In the genomic region with DNA sequence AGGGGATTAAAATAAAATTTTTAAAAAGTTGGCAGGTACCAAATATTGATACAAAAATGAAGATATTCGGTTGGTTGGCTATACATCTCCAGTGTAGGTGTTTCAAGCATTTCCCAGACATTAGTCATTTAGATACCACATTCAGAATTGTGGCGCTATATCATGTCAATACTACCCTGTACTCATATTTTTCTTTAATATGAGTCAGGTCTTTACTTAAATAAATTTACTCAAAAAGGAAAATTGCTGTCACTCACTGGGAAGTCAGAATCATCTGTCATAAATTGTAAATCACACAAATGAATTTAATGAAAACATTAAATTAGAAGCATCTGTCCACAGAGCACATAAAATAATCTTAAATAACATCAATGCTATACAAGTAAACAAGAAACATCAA, we compare ENCODE assay signal across 22 cellular contexts.
A peak's percentile ranks its signal among the peaks of the same experiment; 100 is the strongest.
DNase-seq lines count a peak whose midpoint lies in the region; ATAC-seq, FAIRE-seq and TF ChIP-seq lines count a peak whose summit lies in the region.
"Had no signal": no experiment of that assay in that cellular context is flagged by ENCODE, and none has a peak within 500 bp of the region (broad histone marks: within the 10 kb centered on the region; RNA-seq: fewer than 3 reads in every experiment).

No MANE protein-coding gene starts in this region.

- H3K4me3 ChIP-seq in SJCRH30: no peak overlapping the region
- no peak overlapping the region for H3K4me3 ChIP-seq in astrocyte (ENCODE audit: insufficient read depth, low read depth, low read length)
- H3K4me3 ChIP-seq: GM12878, GM23338, hepatocyte, mucosa of descending colon, Peyer's patch, right lobe of liver had no signal

- H3K79me2 ChIP-seq in astrocyte (ENCODE audit: insufficient read depth, low read length): no peaks in the 10 kb centered on the region
- H3K79me2 ChIP-seq: hepatocyte had no signal

- TF ChIP-seq CTCF in astrocyte (IDR thresholded peaks at IDR 0.05; ENCODE audit: insufficient read depth, low read depth, low read length): no peak

- H3K27ac ChIP-seq in SJCRH30: peak overlapping the region; percentile 78; the same call in 1 of the 2 replicates
- peak overlapping the region; percentile 95 for H3K27ac ChIP-seq in astrocyte (ENCODE audit: low read depth, low read length)
- H3K27ac ChIP-seq: hepatocyte, right lobe of liver, testis had no signal

- peak overlapping the region; percentile 42 for H3K4me2 ChIP-seq in astrocyte (ENCODE audit: low read length)
- H3K4me2 ChIP-seq: GM23338, hepatocyte had no signal

- no peak overlapping the region for H3K4me3 Mint-ChIP-seq in activated naive CD4-positive, alpha-beta T cell treated with anti-CD3 and anti-CD28 coated beads, Interleukin-2, amount 10 ng/mL, durations not matched to agents 7 days and 5 days
- H3K4me3 Mint-ChIP-seq in astrocyte (ENCODE audit: unreplicated experiment): no peak overlapping the region
- H3K4me3 Mint-ChIP-seq: GM23338 had no signal

- H3K27me3 Mint-ChIP-seq in activated naive CD4-positive, alpha-beta T cell treated with anti-CD3 and anti-CD28 coated beads, Interleukin-2, amount 10 ng/mL, durations not matched to agents 7 days and 5 days: peaks cover 4% of the 10 kb centered on the region
- H3K27me3 Mint-ChIP-seq in astrocyte (ENCODE audit: low read depth, unreplicated experiment): no peaks in the 10 kb centered on the region

- H3K4me1 ChIP-seq in SJCRH30 (peaks cover 24% of the 10 kb centered on the region), astrocyte (ENCODE audit: insufficient read depth, low read length) (peaks cover 11% of the 10 kb centered on the region)
- H3K4me1 ChIP-seq: Peyer's patch, right lobe of liver, testis had no signal

- no peaks in the 10 kb centered on the region for H4K20me1 ChIP-seq in astrocyte (ENCODE audit: insufficient read depth, low read length)

- FAIRE-seq in astrocyte (lab: Jason Lieb, UNC): no peak
- FAIRE-seq: GM12878 had no signal

- H3K4me1 Mint-ChIP-seq in activated naive CD4-positive, alpha-beta T cell treated with anti-CD3 and anti-CD28 coated beads, Interleukin-2, amount 10 ng/mL, durations not matched to agents 7 days and 5 days: peaks cover 26% of the 10 kb centered on the region
- H3K4me1 Mint-ChIP-seq in astrocyte (ENCODE audit: low read depth, unreplicated experiment): peaks cover 13% of the 10 kb centered on the region
- H3K4me1 Mint-ChIP-seq: GM23338 had no signal

- peaks cover 6% of the 10 kb centered on the region for H3K36me3 Mint-ChIP-seq in activated naive CD4-positive, alpha-beta T cell treated with anti-CD3 and anti-CD28 coated beads, Interleukin-2, amount 10 ng/mL, durations not matched to agents 7 days and 5 days
- H3K36me3 Mint-ChIP-seq in astrocyte (ENCODE audit: low read depth, unreplicated experiment): peaks cover 2% of the 10 kb centered on the region

- no peak overlapping the region for H2AFZ ChIP-seq in astrocyte (ENCODE audit: low read depth, low read length)
- H2AFZ ChIP-seq: GM23338, hepatocyte had no signal

- peaks cover 10% of the 10 kb centered on the region for H3K9me3 Mint-ChIP-seq in activated naive CD4-positive, alpha-beta T cell treated with anti-CD3 and anti-CD28 coated beads, Interleukin-2, amount 10 ng/mL, durations not matched to agents 7 days and 5 days
- H3K9me3 Mint-ChIP-seq in astrocyte (ENCODE audit: unreplicated experiment): peaks cover 2% of the 10 kb centered on the region
- H3K9me3 Mint-ChIP-seq: GM23338 had no signal

- CTCF ChIA-PET in activated naive CD4-positive, alpha-beta T cell treated with anti-CD3 and anti-CD28 coated beads, Interleukin-2, amount 10 ng/mL, durations not matched to agents 7 days and 5 days (lab: Charles Lee): no interaction called here

- H3K9me3 ChIP-seq in SJCRH30 (replicated peaks): no peaks in the 10 kb centered on the region
- H3K9me3 ChIP-seq in astrocyte (ENCODE audit: insufficient read depth, low read depth, low read length): no peaks in the 10 kb centered on the region
- H3K9me3 ChIP-seq: mucosa of descending colon, Peyer's patch, right lobe of liver, testis had no signal

- H3K27ac Mint-ChIP-seq in activated naive CD4-positive, alpha-beta T cell treated with anti-CD3 and anti-CD28 coated beads, Interleukin-2, amount 10 ng/mL, durations not matched to agents 7 days and 5 days: peak overlapping the region; percentile 96
- H3K27ac Mint-ChIP-seq in astrocyte (ENCODE audit: unreplicated experiment): peak overlapping the region; percentile 99
- H3K27ac Mint-ChIP-seq: GM23338 had no signal

- peak overlapping the region; percentile 66 for H3K9ac ChIP-seq in astrocyte (ENCODE audit: low read length)

- no peaks in the 10 kb centered on the region for H3K36me3 ChIP-seq in SJCRH30
- no peaks in the 10 kb centered on the region for H3K36me3 ChIP-seq in astrocyte (ENCODE audit: insufficient read depth, low read length)
- H3K36me3 ChIP-seq: Peyer's patch, right lobe of liver had no signal

- H3K27me3 ChIP-seq in SJCRH30 (no peaks in the 10 kb centered on the region), astrocyte (ENCODE audit: insufficient read depth, low read length) (no peaks in the 10 kb centered on the region)
- H3K27me3 ChIP-seq: hepatocyte, Peyer's patch, right lobe of liver, testis had no signal

- no peak for DNase-seq in activated naive CD4-positive, alpha-beta T cell treated with anti-CD3 and anti-CD28 coated beads, Interleukin-2, amount 10 ng/mL, durations not matched to agents 7 days and 5 days
- DNase-seq in activated naive CD4-positive, alpha-beta T cell treated with Interleukin-2 at 50 U/mL for 16 hours: no peak
- no peak for DNase-seq in SJCRH30
- DNase-seq in astrocyte (ENCODE audit: low read depth): peak; percentile 36
- DNase-seq in stimulated activated naive CD8-positive, alpha-beta T cell treated with anti-CD3 and anti-CD28 coated beads, Interleukin-15, Interleukin-2, amounts not matched to agents 100 U/mL and 50 U/mL, for 24 hours: no peak
- DNase-seq in activated gamma-delta T cell (lab: John Stamatoyannopoulos, UW): no peak
- DNase-seq in stimulated activated CD4-positive, alpha-beta T cell treated with anti-CD3 and anti-CD28 coated beads, Interleukin-12 subunit alpha, Interleukin-12 subunit beta, amount 100 ng/mL, for 4 hours: no peak
- DNase-seq: activated CD4-positive, CD25-positive, alpha-beta regulatory T cell; COR-L47; Karpas-422; mucosa of descending colon; NCI-H2171 treated with DMSO at 0.1 percent for 48 hours; NCI-H82; nucleus accumbens; Peyer's patch; right lobe of liver; stimulated activated CD4-positive, alpha-beta T cell treated with anti-CD3 and anti-CD28 coated beads, Interleukin-2, amount 100 ng/mL, for 24 hours; testis had no signal

- peak; percentile 66 for ATAC-seq in stimulated activated naive CD8-positive, alpha-beta T cell treated with anti-CD3 and anti-CD28 coated beads, Interleukin-15, Interleukin-2, amounts not matched to agents 100 U/mL and 50 U/mL, for 24 hours
- no peak for ATAC-seq in HG03342 (IDR thresholded peaks at IDR 0.05; ENCODE audit: unreplicated experiment)
- ATAC-seq: GM12878, GM23338 had no signal
